Comparison of ENCODE assay signal across 35 cellular contexts in genomic region chr20:37879843-37880242, GRCh38. TPM values are rescaled to one million over a fixed set of nuclear protein-coding genes. Genes with fewer than 3 reads are reported as not detected.
"Had no signal": no experiment of that assay in that cellular context is flagged by ENCODE, and none has a peak within 500 bp of the region (broad histone marks: within the 10 kb centered on the region; RNA-seq: fewer than 3 reads in every experiment).

No MANE protein-coding gene starts in this region.

- H3K4me1 ChIP-seq: adrenal gland, breast epithelium had no signal

- FAIRE-seq: astrocyte, TTC549 had no signal

- H3K27ac ChIP-seq: adrenal gland, body of pancreas, brain microvascular endothelial cell, breast epithelium, VCaP had no signal

- H3K4me3 ChIP-seq: adrenal gland, body of pancreas, breast epithelium had no signal

- ATAC-seq: activated CD4-positive, alpha-beta T cell treated with anti-CD3 and anti-CD28 coated beads for 36 hours; activated CD4-positive, CD25-positive, alpha-beta regulatory T cell treated with anti-CD3 and anti-CD28 coated beads, Interleukin-2, amount 50 U/mL, for 24 hours; activated CD8-positive, alpha-beta memory T cell treated with anti-CD3 and anti-CD28 coated beads, Interleukin-2, amount 10 ng/mL, durations not matched to agents 7 days and 5 days; activated CD8-positive, alpha-beta T cell treated with anti-CD3 and anti-CD28 coated beads, Interleukin-2, amount 10 ng/mL, durations not matched to agents 7 days and 5 days; activated naive CD4-positive, alpha-beta T cell treated with anti-CD3 and anti-CD28 coated beads, Interleukin-2, amount 50 U/mL, for 72 hours; WTC11 had no signal

- H3K36me3 ChIP-seq: adrenal gland, brain microvascular endothelial cell, breast epithelium had no signal

- H3K9me3 ChIP-seq: adrenal gland, body of pancreas, breast epithelium had no signal

- H3K27me3 ChIP-seq: adrenal gland, body of pancreas, brain microvascular endothelial cell, breast epithelium had no signal

- DNase-seq: activated CD4-positive, alpha-beta memory T cell treated with anti-CD3 and anti-CD28 coated beads, Interleukin-2, amount 10 ng/mL, durations not matched to agents 7 days and 5 days; activated CD4-positive, alpha-beta T cell treated with anti-CD3 and anti-CD28 coated beads for 1 hour; activated CD4-positive, alpha-beta T cell treated with anti-CD3 and anti-CD28 coated beads for 36 hours; activated CD4-positive, alpha-beta T cell treated with anti-CD3 and anti-CD28 coated beads for 48 hours; activated CD4-positive, alpha-beta T cell treated with anti-CD3 and anti-CD28 coated beads, Interleukin-2, amount 10 ng/mL, durations not matched to agents 7 days and 5 days; activated CD4-positive, alpha-beta T cell treated with anti-CD3 and anti-CD28 coated beads, Interleukin-2, amount 50 U/mL, for 48 hours; activated CD4-positive, CD25-positive, alpha-beta regulatory T cell; activated CD8-positive, alpha-beta memory T cell treated with anti-CD3 and anti-CD28 coated beads for 24 hours; activated CD8-positive, alpha-beta memory T cell treated with anti-CD3 and anti-CD28 coated beads, Interleukin-2, amount 10 ng/mL, durations not matched to agents 7 days and 5 days; activated CD8-positive, alpha-beta memory T cell treated with anti-CD3 and anti-CD28 coated beads, Interleukin-2, amount 50 U/mL, for 48 hours; activated CD8-positive, alpha-beta T cell treated with anti-CD3 and anti-CD28 coated beads, Interleukin-2, amount 10 ng/mL, durations not matched to agents 7 days and 5 days; activated effector memory CD4-positive, alpha-beta T cell treated with Interleukin-2 at 50 U/mL for 16 hours; activated gamma-delta T cell; activated naive CD4-positive, alpha-beta T cell; activated naive CD4-positive, alpha-beta T cell treated with anti-CD3 and anti-CD28 coated beads for 36 hours; activated naive CD4-positive, alpha-beta T cell treated with anti-CD3 and anti-CD28 coated beads, Interleukin-2, amount 50 U/mL, for 16 hours; activated naive CD8-positive, alpha-beta T cell treated with anti-CD3 and anti-CD28 coated beads for 36 hours; activated T-cell treated with anti-CD3 and anti-CD28 coated beads, Interleukin-2, amount 50 U/mL, for 24 hours; activated T-cell treated with anti-CD3 and anti-CD28 coated beads, Interleukin-2, amount 50 U/mL, for 48 hours; adrenal gland; amniotic stem cell; aorta; body of pancreas; brain microvascular endothelial cell; central memory CD4-positive, alpha-beta T cell; T-helper 1 cell; T-helper 2 cell; T-helper 9 cell had no signal

RNA-seq across cellular contexts. Expression of gene VSTM2L, which starts 23.1 kb away (rescaled TPM):
- total RNA-seq: activated CD4-positive, alpha-beta T cell treated with anti-CD3 and anti-CD28 coated beads for 36 hours; activated CD4-positive, alpha-beta T cell treated with anti-CD3 and anti-CD28 coated beads, Interleukin-2, amount 10 ng/mL, durations not matched to agents 7 days and 5 days; activated naive CD4-positive, alpha-beta T cell treated with anti-CD3 and anti-CD28 coated beads for 36 hours; activated naive CD8-positive, alpha-beta T cell treated with anti-CD3 and anti-CD28 coated beads for 36 hours had no signal
- polyA plus RNA-seq: aorta had no signal
